ENCODE assay signal across 31 cellular contexts in the genomic region with DNA sequence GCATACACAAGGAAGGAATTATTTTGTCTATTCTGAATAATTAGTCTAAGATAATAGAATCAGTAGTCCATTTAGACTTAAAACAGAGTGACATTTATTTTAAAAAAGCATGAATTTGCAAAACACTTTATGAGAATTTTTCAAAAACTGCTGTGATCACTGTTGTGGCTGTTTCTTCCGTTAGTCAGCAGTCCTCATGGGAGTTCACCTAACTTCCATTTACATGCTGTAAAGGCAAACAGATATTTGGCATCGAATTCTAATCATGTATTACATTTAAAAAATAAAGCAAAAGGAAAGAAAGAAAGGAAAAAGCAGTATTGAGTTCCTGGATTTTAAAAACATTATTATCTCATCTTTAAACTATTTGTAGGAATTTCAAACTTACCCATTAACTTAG.
"Had no signal": no experiment of that assay in that cellular context is flagged by ENCODE, and none has a peak within 500 bp of the region (broad histone marks: within the 10 kb centered on the region; RNA-seq: fewer than 3 reads in every experiment).

No MANE protein-coding gene starts in this region.

- H3K4me3 Mint-ChIP-seq: activated CD4-positive, alpha-beta memory T cell treated with anti-CD3 and anti-CD28 coated beads, Interleukin-2, amount 10 ng/mL, durations not matched to agents 7 days and 5 days; activated CD4-positive, alpha-beta T cell treated with anti-CD3 and anti-CD28 coated beads, Interleukin-2, amount 10 ng/mL, durations not matched to agents 7 days and 5 days; activated T-cell treated with anti-CD3 and anti-CD28 coated beads, Interleukin-2, amount 50 U/mL, for 24 hours; effector memory CD8-positive, alpha-beta T cell; natural killer cell treated with Interleukin-12 subunit alpha and Interleukin-12 subunit beta and Interleukin-15 and Interleukin-18, amount 100 ng/mL, for 72 hours; stimulated activated effector memory CD8-positive, alpha-beta T cell treated with anti-CD3 and anti-CD28 coated beads, Interleukin-12 subunit alpha, Interleukin-12 subunit beta, amount 100 ng/mL, for 72 hours; stimulated activated naive CD8-positive, alpha-beta T cell treated with anti-CD3 and anti-CD28 coated beads, Interleukin-15, amount 100 ng/mL, for 72 hours had no signal

- H3K36me3 ChIP-seq: gastrocnemius medialis, ovary, vagina had no signal

- H3K4me1 ChIP-seq: gastrocnemius medialis, left lung, lower lobe of right lung, upper lobe of left lung, vagina had no signal

- H3K4me3 ChIP-seq: gastrocnemius medialis, left lung, lower lobe of right lung, mucosa of descending colon, ovary, skin epidermis, upper lobe of left lung, vagina had no signal

- H3K27ac Mint-ChIP-seq: activated CD4-positive, alpha-beta memory T cell treated with anti-CD3 and anti-CD28 coated beads, Interleukin-2, amount 10 ng/mL, durations not matched to agents 7 days and 5 days; activated CD4-positive, alpha-beta T cell treated with anti-CD3 and anti-CD28 coated beads, Interleukin-2, amount 10 ng/mL, durations not matched to agents 7 days and 5 days; activated T-cell treated with anti-CD3 and anti-CD28 coated beads, Interleukin-2, amount 50 U/mL, for 24 hours; effector memory CD8-positive, alpha-beta T cell; natural killer cell treated with Interleukin-12 subunit alpha and Interleukin-12 subunit beta and Interleukin-15 and Interleukin-18, amount 100 ng/mL, for 72 hours; progenitor cell of endocrine pancreas; stimulated activated effector memory CD8-positive, alpha-beta T cell treated with anti-CD3 and anti-CD28 coated beads, Interleukin-12 subunit alpha, Interleukin-12 subunit beta, amount 100 ng/mL, for 72 hours had no signal

- H3K4me1 Mint-ChIP-seq: activated CD4-positive, alpha-beta memory T cell treated with anti-CD3 and anti-CD28 coated beads, Interleukin-2, amount 10 ng/mL, durations not matched to agents 7 days and 5 days; activated CD4-positive, alpha-beta T cell treated with anti-CD3 and anti-CD28 coated beads, Interleukin-2, amount 10 ng/mL, durations not matched to agents 7 days and 5 days; stimulated activated effector memory CD8-positive, alpha-beta T cell treated with anti-CD3 and anti-CD28 coated beads, Interleukin-12 subunit alpha, Interleukin-12 subunit beta, amount 100 ng/mL, for 72 hours; stimulated activated naive CD8-positive, alpha-beta T cell treated with anti-CD3 and anti-CD28 coated beads, Interleukin-15, amount 100 ng/mL, for 72 hours had no signal

- H3K27me3 ChIP-seq: brain microvascular endothelial cell, gastrocnemius medialis, left lung, ovary, upper lobe of left lung, vagina had no signal

- DNase-seq: activated CD4-positive, alpha-beta memory T cell treated with anti-CD3 and anti-CD28 coated beads, Interleukin-2, amount 10 ng/mL, durations not matched to agents 7 days and 5 days; activated CD4-positive, alpha-beta T cell treated with anti-CD3 and anti-CD28 coated beads for 1 hour; activated CD4-positive, alpha-beta T cell treated with anti-CD3 and anti-CD28 coated beads, Interleukin-2, amount 10 ng/mL, durations not matched to agents 7 days and 5 days; activated CD8-positive, alpha-beta memory T cell treated with anti-CD3 and anti-CD28 coated beads, Interleukin-2, amount 50 U/mL, for 48 hours; activated gamma-delta T cell treated with Interleukin-2 at 50 U/mL for 16 hours; activated naive CD4-positive, alpha-beta T cell treated with anti-CD3 and anti-CD28 coated beads, Interleukin-2, amount 50 U/mL, for 16 hours; activated T-cell treated with anti-CD3 and anti-CD28 coated beads, Interleukin-2, amount 50 U/mL, for 24 hours; amniotic stem cell; brain microvascular endothelial cell; cortex of kidney; effector memory CD8-positive, alpha-beta T cell; gastrocnemius medialis; glutamatergic neuron; left lung; lower lobe of right lung; mesendoderm; mucosa of descending colon; ovary; stimulated activated CD4-positive, alpha-beta T cell treated with anti-CD3 and anti-CD28 coated beads, Interleukin-12 subunit alpha, Interleukin-12 subunit beta, amount 100 ng/mL, for 4 hours; stimulated activated CD4-positive, alpha-beta T cell treated with anti-CD3 and anti-CD28 coated beads, Interleukin-4, amount 100 ng/mL, for 24 hours; stimulated activated naive CD8-positive, alpha-beta T cell treated with anti-CD3 and anti-CD28 coated beads, Interleukin-15, amount 100 ng/mL, for 72 hours; substantia nigra; T1000; upper lobe of left lung had no signal

- H3K27ac ChIP-seq: brain microvascular endothelial cell, gastrocnemius medialis, left lung, lower lobe of right lung, ovary, skin epidermis, upper lobe of left lung, vagina had no signal

- H3K9me3 Mint-ChIP-seq: activated CD4-positive, alpha-beta memory T cell treated with anti-CD3 and anti-CD28 coated beads, Interleukin-2, amount 10 ng/mL, durations not matched to agents 7 days and 5 days; activated T-cell treated with anti-CD3 and anti-CD28 coated beads, Interleukin-2, amount 50 U/mL, for 24 hours; effector memory CD8-positive, alpha-beta T cell; natural killer cell treated with Interleukin-12 subunit alpha and Interleukin-12 subunit beta and Interleukin-15 and Interleukin-18, amount 100 ng/mL, for 72 hours; stimulated activated effector memory CD8-positive, alpha-beta T cell treated with anti-CD3 and anti-CD28 coated beads, Interleukin-12 subunit alpha, Interleukin-12 subunit beta, amount 100 ng/mL, for 72 hours; stimulated activated naive CD8-positive, alpha-beta T cell treated with anti-CD3 and anti-CD28 coated beads, Interleukin-15, amount 100 ng/mL, for 72 hours had no signal

- H3K27me3 Mint-ChIP-seq: activated CD4-positive, alpha-beta memory T cell treated with anti-CD3 and anti-CD28 coated beads, Interleukin-2, amount 10 ng/mL, durations not matched to agents 7 days and 5 days; activated CD4-positive, alpha-beta T cell treated with anti-CD3 and anti-CD28 coated beads, Interleukin-2, amount 10 ng/mL, durations not matched to agents 7 days and 5 days; activated T-cell treated with anti-CD3 and anti-CD28 coated beads, Interleukin-2, amount 50 U/mL, for 24 hours; effector memory CD8-positive, alpha-beta T cell; natural killer cell treated with Interleukin-12 subunit alpha and Interleukin-12 subunit beta and Interleukin-15 and Interleukin-18, amount 100 ng/mL, for 72 hours; progenitor cell of endocrine pancreas; stimulated activated naive CD8-positive, alpha-beta T cell treated with anti-CD3 and anti-CD28 coated beads, Interleukin-15, amount 100 ng/mL, for 72 hours had no signal

- H3K36me3 Mint-ChIP-seq: natural killer cell treated with Interleukin-12 subunit alpha and Interleukin-12 subunit beta and Interleukin-15 and Interleukin-18, amount 100 ng/mL, for 72 hours had no signal

- H3K9me3 ChIP-seq: gastrocnemius medialis, left lung, lower lobe of right lung, mucosa of descending colon, ovary, upper lobe of left lung, vagina had no signal

- FAIRE-seq: astrocyte, islet of Langerhans had no signal
